ENCODE assay signal across 10 cellular contexts in genomic region chr2:130180404-130181337, GRCh38. TPM values are rescaled to one million over a fixed set of nuclear protein-coding genes. Genes with fewer than 3 reads are reported as not detected.
DNase-seq lines count a peak whose midpoint lies in the region; ATAC-seq and TF ChIP-seq lines count a peak whose summit lies in the region.
"Not testable (repeated sequence)": the region's sequence is repeated elsewhere in the genome, so short reads cannot be mapped to it uniquely, and the experiment has no call there.
"Had no signal": no experiment of that assay in that cellular context is flagged by ENCODE, and none has a peak within 500 bp of the region (broad histone marks: within the 10 kb centered on the region; RNA-seq: fewer than 3 reads in every experiment).

No MANE protein-coding gene starts in this region.

- H3K9me3 ChIP-seq in iPS-20b (ENCODE audit: insufficient read depth, low read depth, low read length); suprapubic skin: not testable (repeated sequence)

- H3K4me3 ChIP-seq in HL-60 (replicated peaks; ENCODE audit: insufficient read depth, low read length), result peak overlapping the region; percentile 94
- peak overlapping the region; percentile 99 for H3K4me3 ChIP-seq in iPS-20b (ENCODE audit: low read length)
- H3K4me3 ChIP-seq in suprapubic skin, result peak overlapping the region; percentile 98

- H3K4me3 Mint-ChIP-seq in activated naive CD4-positive, alpha-beta T cell treated with anti-CD3 and anti-CD28 coated beads, Interleukin-2, amount 50 U/mL, for 24 hours, result peak overlapping the region; percentile 89
- H3K4me3 Mint-ChIP-seq in effector memory CD8-positive, alpha-beta T cell, result peak overlapping the region; percentile 88 to 90
- peak overlapping the region; percentile 94 for H3K4me3 Mint-ChIP-seq in neural crest cell

- H3K36me3 Mint-ChIP-seq in activated naive CD4-positive, alpha-beta T cell treated with anti-CD3 and anti-CD28 coated beads, Interleukin-2, amount 50 U/mL, for 24 hours; neural crest cell (ENCODE audit: low read depth): not testable (repeated sequence)
- peaks cover 28% of the 10 kb centered on the region for H3K36me3 Mint-ChIP-seq in effector memory CD8-positive, alpha-beta T cell (ENCODE audit: insufficient read depth)

- H3K9ac ChIP-seq in iPS-20b (ENCODE audit: low read depth, low read length), result peak overlapping the region; percentile 99

- not testable (repeated sequence) for TF ChIP-seq EP300 in suprapubic skin (IDR thresholded peaks at IDR 0.05)

- H3K4me1 Mint-ChIP-seq in activated naive CD4-positive, alpha-beta T cell treated with anti-CD3 and anti-CD28 coated beads, Interleukin-2, amount 50 U/mL, for 24 hours, result peaks cover 19% of the 10 kb centered on the region
- H3K4me1 Mint-ChIP-seq in effector memory CD8-positive, alpha-beta T cell (ENCODE audit: low read depth in 2 of 2), result peaks cover 14 to 16% of the 10 kb centered on the region in 2 donors
- H3K4me1 Mint-ChIP-seq in neural crest cell, result peaks cover 19% of the 10 kb centered on the region

- DNase-seq in HL-60 (ENCODE audit: low read depth in 1 of 2, low spot score in 1 of 2); effector memory CD8-positive, alpha-beta T cell; neural crest cell (ENCODE audit: low read depth, low spot score); suprapubic skin (ENCODE audit: low spot score in 2 of 2): not testable (repeated sequence)
- peak; percentile 34 for DNase-seq in RPMI7951 (ENCODE audit: low read depth)

- peaks cover 17% of the 10 kb centered on the region; the same call in 1 of the 2 replicates for H3K36me3 ChIP-seq in iPS-20b (ENCODE audit: insufficient read depth, low read depth, low read length)
- not testable (repeated sequence) for H3K36me3 ChIP-seq in suprapubic skin

- H3K27me3 ChIP-seq in HL-60 (ENCODE audit: insufficient read depth, poor library complexity, severe bottlenecking); iPS-20b (ENCODE audit: insufficient read depth, low read length); suprapubic skin: not testable (repeated sequence)

- TF ChIP-seq POLR2A in suprapubic skin (IDR thresholded peaks at IDR 0.05), result not testable (repeated sequence)

- WGBS in suprapubic skin, result 27% methylated on average over 32 of the region's 39 CpGs

- TF ChIP-seq CTCF in C4-2B (conservative IDR thresholded peaks at IDR 0.05); HL-60 (IDR thresholded peaks at IDR 0.05; ENCODE audit: insufficient read depth, low read length); neural crest cell (conservative IDR thresholded peaks at IDR 0.05); suprapubic skin (IDR thresholded peaks at IDR 0.05): not testable (repeated sequence)

- H3K27ac Mint-ChIP-seq in activated naive CD4-positive, alpha-beta T cell treated with anti-CD3 and anti-CD28 coated beads, Interleukin-2, amount 50 U/mL, for 24 hours, result peak overlapping the region; percentile 94
- H3K27ac Mint-ChIP-seq in effector memory CD8-positive, alpha-beta T cell, result peak overlapping the region; percentile 95 to 98
- peak overlapping the region; percentile 95 for H3K27ac Mint-ChIP-seq in neural crest cell (ENCODE audit: unreplicated experiment)

- not testable (repeated sequence) for ATAC-seq in effector memory CD8-positive, alpha-beta T cell (replicated peaks)

- not testable (repeated sequence) for H3K4me1 ChIP-seq in iPS-20b (ENCODE audit: insufficient read depth, low read length)
- peaks cover 24% of the 10 kb centered on the region for H3K4me1 ChIP-seq in suprapubic skin

- not testable (repeated sequence) for H3K9me3 Mint-ChIP-seq in activated naive CD4-positive, alpha-beta T cell treated with anti-CD3 and anti-CD28 coated beads, Interleukin-2, amount 50 U/mL, for 24 hours; effector memory CD8-positive, alpha-beta T cell; neural crest cell

- not testable (repeated sequence) for H3K27me3 Mint-ChIP-seq in activated naive CD4-positive, alpha-beta T cell treated with anti-CD3 and anti-CD28 coated beads, Interleukin-2, amount 50 U/mL, for 24 hours; effector memory CD8-positive, alpha-beta T cell; neural crest cell (ENCODE audit: low read depth)

- H3K27ac ChIP-seq in C4-2B, result peak overlapping the region; percentile 88
- H3K27ac ChIP-seq in HL-60 (replicated peaks), result peak overlapping the region; percentile 97
- peak overlapping the region; percentile 78 for H3K27ac ChIP-seq in iPS-20b (ENCODE audit: low read length)
- H3K27ac ChIP-seq in suprapubic skin, result peak overlapping the region; percentile 90

RNA-seq across cellular contexts. Expression of gene SMPD4, which starts 0.7 kb away (rescaled TPM):
- 31.4 and 35.2 TPM in 2 replicates for total RNA-seq in RPMI7951 (2014; rRNA removed; shearing (Covaris generic))
- total RNA-seq in neural crest cell, result 91.7 and 103 TPM in 2 replicates
- total RNA-seq in suprapubic skin, result 100 to 1,000 TPM in 1 of 4 donors, 10 to 100 TPM in 3; 52.7 to 140 (median 65.0) TPM

RNA-seq across cellular contexts. Expression of gene MZT2B, which starts 1.4 kb away (rescaled TPM):
- 192 and 258 TPM in 2 replicates for total RNA-seq in RPMI7951 (2014; rRNA removed; shearing (Covaris generic))
- 240 and 242 TPM in 2 replicates for total RNA-seq in neural crest cell
- total RNA-seq in suprapubic skin, result 100 to 1,000 TPM in 2 of 4 donors, 10 to 100 TPM in 2; 66.4 to 113 (median 103) TPM

RNA-seq across cellular contexts. Expression of gene TUBA3E, which starts 17.6 kb away (rescaled TPM):
- total RNA-seq in RPMI7951 (2014; rRNA removed; shearing (Covaris generic)), result not detected in 2 replicates
- total RNA-seq in neural crest cell (not detected in 2 replicates), suprapubic skin (not detected)

RNA-seq across cellular contexts. Expression of gene CCDC74B, which starts 35.8 kb away (rescaled TPM):
- total RNA-seq in RPMI7951 (2014; rRNA removed; shearing (Covaris generic)), result 0.72 and 3.2 TPM in 2 replicates
- total RNA-seq in neural crest cell (12.6 and 13.9 TPM in 2 replicates), suprapubic skin (1 to 10 TPM in 3 of 4 donors, under 1 TPM in 1; 0.96 to 2.3 (median 1.3) TPM)

RNA-seq across cellular contexts. Expression of gene POTEF, which starts 51.6 kb away (rescaled TPM):
- not detected in 2 replicates for total RNA-seq in RPMI7951 (2014; rRNA removed; shearing (Covaris generic))
- total RNA-seq in neural crest cell (8.4 and 11.0 TPM in 2 replicates), suprapubic skin (not detected)
- total RNA-seq: left cardiac atrium, Right ventricle myocardium superior had no signal
